In genomic region chr13:51925865-51926527, GRCh38 we compare ENCODE assay signal across 21 cellular contexts.
DNase-seq lines count a peak whose midpoint lies in the region; ATAC-seq, FAIRE-seq and TF ChIP-seq lines count a peak whose summit lies in the region.
"Had no signal": no experiment of that assay in that cellular context is flagged by ENCODE, and none has a peak within 500 bp of the region (broad histone marks: within the 10 kb centered on the region; RNA-seq: fewer than 3 reads in every experiment).

No MANE protein-coding gene starts in this region.

- CTCF ChIA-PET in activated CD8-positive, alpha-beta memory T cell treated with anti-CD3 and anti-CD28 coated beads, Interleukin-2, amount 10 ng/mL, durations not matched to agents 7 days and 5 days (lab: Charles Lee) = no interaction called here

- H3K27me3 ChIP-seq in bronchial epithelial cell (ENCODE audit: control insufficient read depth, insufficient read depth, low read length) = no peaks in the 10 kb centered on the region

- ATAC-seq in activated CD8-positive, alpha-beta memory T cell treated with anti-CD3 and anti-CD28 coated beads, Interleukin-2, amount 10 ng/mL, durations not matched to agents 7 days and 5 days = no peak
- ATAC-seq in HG03439 (IDR thresholded peaks at IDR 0.05; ENCODE audit: unreplicated experiment) (no peak), esophagus mucosa (no peak)
- ATAC-seq: GM23338, PC-3 had no signal

- no peak for DNase-seq in activated CD8-positive, alpha-beta memory T cell treated with anti-CD3 and anti-CD28 coated beads, Interleukin-2, amount 10 ng/mL, durations not matched to agents 7 days and 5 days
- no peak for DNase-seq in activated CD8-positive, alpha-beta memory T cell treated with anti-CD3 and anti-CD28 coated beads for 24 hours
- DNase-seq in GM12891 (ENCODE audit: insufficient read length, low spot score) = no peak
- no peak for DNase-seq in bronchial epithelial cell (ENCODE audit: low read depth)
- no peak for DNase-seq in progenitor cell of endocrine pancreas (ENCODE audit: low spot score, unreplicated experiment)
- no peak for DNase-seq in NCI-H2171 (lab: John Stamatoyannopoulos, UW)
- DNase-seq: 8988T, COR-L47, DMS 273 treated with DMSO at 0.1 percent for 48 hours, DND-41, NCI-H1417 treated with DMSO at 0.1 percent for 48 hours, NCI-H2029, NCI-H526, PC-3, RPMI8226, SHP77 treated with DMSO at 0.1 percent for 48 hours had no signal

- TF ChIP-seq CTCF in bronchial epithelial cell (IDR thresholded peaks at IDR 0.05; ENCODE audit: insufficient read depth, low read length, severe bottlenecking) = no peak
- TF ChIP-seq CTCF in progenitor cell of endocrine pancreas (IDR thresholded peaks at IDR 0.05; ENCODE audit: unreplicated experiment) = no peak

- H3K36me3 ChIP-seq in bronchial epithelial cell (ENCODE audit: control insufficient read depth, insufficient read depth, low read length) = no peaks in the 10 kb centered on the region

- no peaks in the 10 kb centered on the region for H3K9me3 Mint-ChIP-seq in activated CD8-positive, alpha-beta memory T cell treated with anti-CD3 and anti-CD28 coated beads, Interleukin-2, amount 10 ng/mL, durations not matched to agents 7 days and 5 days (ENCODE audit: low read depth)
- no peaks in the 10 kb centered on the region for H3K9me3 Mint-ChIP-seq in progenitor cell of endocrine pancreas (ENCODE audit: low read depth)
- H3K9me3 Mint-ChIP-seq: GM23338 had no signal

- no peaks in the 10 kb centered on the region for H3K36me3 Mint-ChIP-seq in activated CD8-positive, alpha-beta memory T cell treated with anti-CD3 and anti-CD28 coated beads, Interleukin-2, amount 10 ng/mL, durations not matched to agents 7 days and 5 days
- peaks cover 6% of the 10 kb centered on the region for H3K36me3 Mint-ChIP-seq in progenitor cell of endocrine pancreas (ENCODE audit: insufficient read depth)

- FAIRE-seq in GM12891 (lab: Jason Lieb, UNC) (peak; percentile 59), bronchial epithelial cell (lab: Jason Lieb, UNC) (peak; percentile 88)
- FAIRE-seq: GM19239 had no signal

- H3K4me3 ChIP-seq in bronchial epithelial cell (ENCODE audit: low read depth, low read length) = no peak overlapping the region
- H3K4me3 ChIP-seq: GM23338 had no signal

- peaks cover 23% of the 10 kb centered on the region for H3K4me1 Mint-ChIP-seq in activated CD8-positive, alpha-beta memory T cell treated with anti-CD3 and anti-CD28 coated beads, Interleukin-2, amount 10 ng/mL, durations not matched to agents 7 days and 5 days
- no peaks in the 10 kb centered on the region for H3K4me1 Mint-ChIP-seq in progenitor cell of endocrine pancreas (ENCODE audit: low read depth)

- H3K4me3 Mint-ChIP-seq in activated CD8-positive, alpha-beta memory T cell treated with anti-CD3 and anti-CD28 coated beads, Interleukin-2, amount 10 ng/mL, durations not matched to agents 7 days and 5 days = no peak overlapping the region
- no peak overlapping the region for H3K4me3 Mint-ChIP-seq in progenitor cell of endocrine pancreas (ENCODE audit: low read depth)
- H3K4me3 Mint-ChIP-seq: B cell, GM23338 had no signal

- no peak for TF ChIP-seq POLR2A in GM12891 (IDR thresholded peaks at IDR 0.05; ENCODE audit: low read depth, low read length)

- H3K27me3 Mint-ChIP-seq in activated CD8-positive, alpha-beta memory T cell treated with anti-CD3 and anti-CD28 coated beads, Interleukin-2, amount 10 ng/mL, durations not matched to agents 7 days and 5 days = peaks cover 4% of the 10 kb centered on the region
- H3K27me3 Mint-ChIP-seq in progenitor cell of endocrine pancreas = no peaks in the 10 kb centered on the region

- H3K27ac Mint-ChIP-seq in activated CD8-positive, alpha-beta memory T cell treated with anti-CD3 and anti-CD28 coated beads, Interleukin-2, amount 10 ng/mL, durations not matched to agents 7 days and 5 days = peak overlapping the region; percentile 1
- peak overlapping the region; percentile 3 for H3K27ac Mint-ChIP-seq in progenitor cell of endocrine pancreas
- H3K27ac Mint-ChIP-seq: B cell, GM23338 had no signal

TF ChIP-seq in GM12891, 5 proteins besides CTCF, POLR2A, EP300 and RAD21:
- TF ChIP-seq POU2F2 (IDR thresholded peaks at IDR 0.05; ENCODE audit: low read depth, low read length) = no peak
- no peak for TF ChIP-seq PAX5 (IDR thresholded peaks at IDR 0.05; ENCODE audit: insufficient read depth, low read length, severe bottlenecking)
- TF ChIP-seq POLR2AphosphoS5 (IDR thresholded peaks at IDR 0.05; ENCODE audit: low read depth, low read length) = no peak
- TF ChIP-seq SPI1 (IDR thresholded peaks at IDR 0.05; ENCODE audit: low read depth, low read length) = no peak
- TF ChIP-seq TAF1 (IDR thresholded peaks at IDR 0.05; ENCODE audit: low read depth, low read length) = no peak
